ENCODE assay signal across 17 cellular contexts in the genomic region with DNA sequence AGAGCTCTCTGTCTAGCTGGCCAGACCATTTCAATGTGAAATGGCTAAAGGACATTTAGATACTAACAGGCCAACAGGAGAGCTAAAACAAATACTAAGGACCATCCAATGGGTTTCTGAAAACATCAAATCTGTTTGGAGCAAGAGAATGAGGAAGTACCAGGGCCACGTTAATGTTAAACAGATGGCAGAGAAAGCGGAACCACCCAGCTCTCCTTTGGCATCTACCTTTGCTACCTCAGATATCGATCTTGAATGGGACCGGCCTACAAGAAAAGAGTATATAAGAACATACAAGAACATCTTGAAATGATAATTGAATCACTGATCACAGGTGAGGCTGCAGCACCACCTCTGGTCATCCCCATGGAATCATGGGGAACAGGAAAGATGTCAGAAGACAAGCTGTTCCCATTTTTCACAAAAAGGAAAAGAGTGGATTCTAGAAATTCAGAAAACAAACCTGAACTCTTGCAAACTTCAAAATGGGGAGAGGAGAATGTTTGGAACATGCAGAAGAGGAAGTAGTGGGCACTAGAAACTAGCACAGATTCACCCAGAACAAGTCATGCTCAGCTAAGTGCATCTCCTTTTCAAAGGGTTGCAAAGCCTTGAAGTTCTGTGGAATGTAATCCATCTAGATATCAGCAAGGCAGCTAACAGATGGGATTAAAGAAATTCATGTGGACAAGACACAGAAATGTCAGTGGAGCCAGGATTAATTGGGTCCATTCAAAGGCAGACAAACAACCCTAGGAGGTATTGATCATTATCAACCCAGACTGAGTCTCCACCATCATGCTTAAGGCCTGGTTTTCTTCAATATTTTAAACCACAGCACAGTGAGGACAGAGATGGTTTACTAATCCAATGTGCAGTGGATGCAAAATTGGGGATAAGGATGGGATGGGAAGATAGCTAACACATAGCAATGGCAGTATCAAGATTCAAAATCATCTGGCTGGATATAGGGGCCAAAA. TPM values are rescaled to one million over a fixed set of nuclear protein-coding genes. Genes with fewer than 3 reads are reported as not detected.
DNase-seq lines count a peak whose midpoint lies in the region; ATAC-seq and TF ChIP-seq lines count a peak whose summit lies in the region.
"Had no signal": no experiment of that assay in that cellular context is flagged by ENCODE, and none has a peak within 500 bp of the region (broad histone marks: within the 10 kb centered on the region; RNA-seq: fewer than 3 reads in every experiment).

No MANE protein-coding gene starts in this region.

- no peak overlapping the region for H3K4me3 Mint-ChIP-seq in activated naive CD8-positive, alpha-beta T cell
- H3K4me3 Mint-ChIP-seq in activated naive CD8-positive, alpha-beta T cell treated with anti-CD3 and anti-CD28 coated beads, Interleukin-2, amount 50 U/mL, for 24 hours, result no peak overlapping the region
- peak overlapping the region; percentile 42 to 44 for H3K4me3 Mint-ChIP-seq in stimulated activated naive B cell treated with anti-CD40 and anti-IgM and Interleukin-4, amounts not matched to agents 10 μg/mL and 1 μg/mL and 100 μg/mL, for 72 hours
- no peak overlapping the region for H3K4me3 Mint-ChIP-seq in activated CD8-positive, alpha-beta T cell treated with anti-CD3 and anti-CD28 coated beads for 36 hours

- ATAC-seq in activated naive CD8-positive, alpha-beta T cell treated with anti-CD3 and anti-CD28 coated beads, Interleukin-2, amount 50 U/mL, for 24 hours, result no peak
- peak; percentile 81 to 86 for ATAC-seq in stimulated activated naive B cell treated with anti-CD40 and anti-IgM and Interleukin-4, amounts not matched to agents 10 μg/mL and 1 μg/mL and 100 μg/mL, for 72 hours (replicated peaks)
- ATAC-seq in activated CD8-positive, alpha-beta T cell treated with anti-CD3 and anti-CD28 coated beads for 36 hours, result no peak
- ATAC-seq in GM21381 (IDR thresholded peaks at IDR 0.05; ENCODE audit: unreplicated experiment), result no peak

- H3K4me1 ChIP-seq in Peyer's patch, result peaks cover 3 to 64% (median 13%) of the 10 kb centered on the region in 4 donors
- peaks cover 41% of the 10 kb centered on the region for H3K4me1 ChIP-seq in hepatocyte (ENCODE audit: insufficient read depth)

- no peaks in the 10 kb centered on the region for H3K9me3 Mint-ChIP-seq in activated naive CD8-positive, alpha-beta T cell (ENCODE audit: low read depth)
- H3K9me3 Mint-ChIP-seq in activated naive CD8-positive, alpha-beta T cell treated with anti-CD3 and anti-CD28 coated beads, Interleukin-2, amount 50 U/mL, for 24 hours, result no peaks in the 10 kb centered on the region
- peaks cover 0 to 2% of the 10 kb centered on the region in 2 donors for H3K9me3 Mint-ChIP-seq in stimulated activated naive B cell treated with anti-CD40 and anti-IgM and Interleukin-4, amounts not matched to agents 10 μg/mL and 1 μg/mL and 100 μg/mL, for 72 hours
- no peaks in the 10 kb centered on the region for H3K9me3 Mint-ChIP-seq in activated CD8-positive, alpha-beta T cell treated with anti-CD3 and anti-CD28 coated beads for 36 hours

- H3K4me3 ChIP-seq in Peyer's patch (no peak overlapping the region), hepatocyte (no peak overlapping the region)
- H3K4me3 ChIP-seq: right lobe of liver had no signal

- H3K27ac ChIP-seq in Peyer's patch (peak overlapping the region in 3 of 4 donors; percentile 67 to 95 (median 82)), hepatocyte (peak overlapping the region; percentile 76)
- H3K27ac ChIP-seq: right lobe of liver had no signal

- WGBS in hepatocyte (ENCODE audit: low lambda C conversion rate, missing lambda C conversion rate), result 87% methylated on average over 4 of the region's 4 CpGs

- POLR2A ChIA-PET in activated CD8-positive, alpha-beta T cell treated with anti-CD3 and anti-CD28 coated beads for 36 hours (lab: Charles Lee), result interaction anchor here (0.7 to 1.3 kb wide), 3 partner anchors 10 to 1534 kb away, joined by 3 to 4 read pairs (median 3); no protein-coding TSS in a partner anchor

- H3K36me3 ChIP-seq in Peyer's patch (peaks cover 0 to 31% (median 0%) of the 10 kb centered on the region in 3 donors), hepatocyte (replicated peaks; ENCODE audit: insufficient read depth, low read depth) (no peaks in the 10 kb centered on the region)

- H3K9me3 ChIP-seq in Peyer's patch (no peaks in the 10 kb centered on the region), hepatocyte (ENCODE audit: low read depth) (no peaks in the 10 kb centered on the region)
- H3K9me3 ChIP-seq: right lobe of liver had no signal

- no peak overlapping the region for H2AFZ ChIP-seq in hepatocyte

- no peaks in the 10 kb centered on the region for H4K20me1 ChIP-seq in hepatocyte (ENCODE audit: insufficient read depth, poor library complexity, severe bottlenecking)

- CTCF ChIA-PET in activated CD8-positive, alpha-beta T cell treated with anti-CD3 and anti-CD28 coated beads for 36 hours (lab: Charles Lee), result interaction anchor here (1.1 to 1.7 kb wide), 2 partner anchors 105 to 112 kb away, joined by 3 to 5 read pairs; no protein-coding TSS in a partner anchor

- H3K27me3 ChIP-seq in Peyer's patch (no peaks in the 10 kb centered on the region), hepatocyte (no peaks in the 10 kb centered on the region)
- H3K27me3 ChIP-seq: right lobe of liver had no signal

- no peaks in the 10 kb centered on the region for H3K9me2 ChIP-seq in hepatocyte (replicated peaks; ENCODE audit: insufficient read depth)

- no peak for TF ChIP-seq POLR2A in Peyer's patch (IDR thresholded peaks at IDR 0.05)

- peaks cover 16% of the 10 kb centered on the region for H3K36me3 Mint-ChIP-seq in activated naive CD8-positive, alpha-beta T cell
- H3K36me3 Mint-ChIP-seq in activated naive CD8-positive, alpha-beta T cell treated with anti-CD3 and anti-CD28 coated beads, Interleukin-2, amount 50 U/mL, for 24 hours (ENCODE audit: low read depth), result peaks cover 41% of the 10 kb centered on the region
- H3K36me3 Mint-ChIP-seq in stimulated activated naive B cell treated with anti-CD40 and anti-IgM and Interleukin-4, amounts not matched to agents 10 μg/mL and 1 μg/mL and 100 μg/mL, for 72 hours, result peaks cover 13 to 14% of the 10 kb centered on the region in 2 donors
- H3K36me3 Mint-ChIP-seq in activated CD8-positive, alpha-beta T cell treated with anti-CD3 and anti-CD28 coated beads for 36 hours (ENCODE audit: low read depth), result peaks cover 52% of the 10 kb centered on the region

- H3K27me3 Mint-ChIP-seq in activated naive CD8-positive, alpha-beta T cell, result no peaks in the 10 kb centered on the region
- H3K27me3 Mint-ChIP-seq in activated naive CD8-positive, alpha-beta T cell treated with anti-CD3 and anti-CD28 coated beads, Interleukin-2, amount 50 U/mL, for 24 hours, result no peaks in the 10 kb centered on the region
- peaks cover 15 to 42% of the 10 kb centered on the region in 2 donors for H3K27me3 Mint-ChIP-seq in stimulated activated naive B cell treated with anti-CD40 and anti-IgM and Interleukin-4, amounts not matched to agents 10 μg/mL and 1 μg/mL and 100 μg/mL, for 72 hours
- no peaks in the 10 kb centered on the region for H3K27me3 Mint-ChIP-seq in activated CD8-positive, alpha-beta T cell treated with anti-CD3 and anti-CD28 coated beads for 36 hours

- H3K4me2 ChIP-seq in hepatocyte, result no peak overlapping the region

- H3K27ac Mint-ChIP-seq in activated naive CD8-positive, alpha-beta T cell, result peak overlapping the region; percentile 11
- no peak overlapping the region for H3K27ac Mint-ChIP-seq in activated naive CD8-positive, alpha-beta T cell treated with anti-CD3 and anti-CD28 coated beads, Interleukin-2, amount 50 U/mL, for 24 hours
- H3K27ac Mint-ChIP-seq in stimulated activated naive B cell treated with anti-CD40 and anti-IgM and Interleukin-4, amounts not matched to agents 10 μg/mL and 1 μg/mL and 100 μg/mL, for 72 hours, result peak overlapping the region; percentile 21
- no peak overlapping the region for H3K27ac Mint-ChIP-seq in activated CD8-positive, alpha-beta T cell treated with anti-CD3 and anti-CD28 coated beads for 36 hours

- intact Hi-C loops in activated CD8-positive, alpha-beta T cell treated with anti-CD3 and anti-CD28 coated beads for 36 hours (cut with micrococcal nuclease), result no loop called here

- peaks cover 13% of the 10 kb centered on the region for H3K79me2 ChIP-seq in hepatocyte

- TF ChIP-seq CTCF in Peyer's patch (IDR thresholded peaks at IDR 0.05) (peak in 3 of 6 experiments; percentile 26 to 50 (median 41)), hepatocyte (IDR thresholded peaks at IDR 0.05; ENCODE audit: poor library complexity) (no peak)
- TF ChIP-seq CTCF in activated CD8-positive, alpha-beta T cell treated with anti-CD3 and anti-CD28 coated beads for 36 hours (IDR thresholded peaks at IDR 0.05), result no peak

- peaks cover 2% of the 10 kb centered on the region for H3K4me1 Mint-ChIP-seq in activated naive CD8-positive, alpha-beta T cell (ENCODE audit: low read depth)
- H3K4me1 Mint-ChIP-seq in activated naive CD8-positive, alpha-beta T cell treated with anti-CD3 and anti-CD28 coated beads, Interleukin-2, amount 50 U/mL, for 24 hours, result peaks cover 15% of the 10 kb centered on the region
- H3K4me1 Mint-ChIP-seq in stimulated activated naive B cell treated with anti-CD40 and anti-IgM and Interleukin-4, amounts not matched to agents 10 μg/mL and 1 μg/mL and 100 μg/mL, for 72 hours, result peaks cover 30 to 53% of the 10 kb centered on the region in 2 donors
- H3K4me1 Mint-ChIP-seq in activated CD8-positive, alpha-beta T cell treated with anti-CD3 and anti-CD28 coated beads for 36 hours (ENCODE audit: low read depth), result peaks cover 4% of the 10 kb centered on the region

- DNase-seq in activated naive CD8-positive, alpha-beta T cell treated with anti-CD3 and anti-CD28 coated beads, Interleukin-2, amount 50 U/mL, for 24 hours, result no peak
- peak in 1 of 3 donors; percentile 42 for DNase-seq in Peyer's patch
- no peak for DNase-seq in hepatocyte (ENCODE audit: low spot score)
- no peak for DNase-seq in stimulated activated naive B cell treated with anti-CD40 and anti-IgM and Interleukin-4, amounts not matched to agents 10 μg/mL and 1 μg/mL and 100 μg/mL, for 72 hours
- DNase-seq in H4 (ENCODE audit: low spot score), result no peak
- no peak for DNase-seq in activated CD8-positive, alpha-beta T cell treated with anti-CD3 and anti-CD28 coated beads for 36 hours
- DNase-seq: ACHN, amygdala, kidney glomerular epithelial cell, NCI-H1105, NCI-H69, right lobe of liver, T-helper 1 cell had no signal

RNA-seq across cellular contexts. Expression of a gene that starts 31.5 kb away (rescaled TPM):
- total RNA-seq in Peyer's patch, result 100 to 1,000 TPM in 3 of 4 donors, 10 to 100 TPM in 1; 10.7 to 150 (median 115) TPM
- 11.4 and 11.6 TPM in 2 replicates for total RNA-seq in hepatocyte
- 6.6 and 10.7 TPM in 2 replicates for polyA plus RNA-seq in hepatocyte
- 0.58 TPM in 2 replicates for total RNA-seq in H4 (2014; rRNA removed; shearing (Covaris generic))
- total RNA-seq in activated CD8-positive, alpha-beta T cell treated with anti-CD3 and anti-CD28 coated beads for 36 hours, result 10 to 100 TPM; 25.0 to 25.9 TPM
- total RNA-seq: G401, osteoblast had no signal

Comparison
In these comparisons a context has a peak if more than half of its experiments do, and no peak if none do; other contexts are left out.
1. H3K27ac Mint-ChIP-seq: peak in activated naive CD8-positive, alpha-beta T cell (single experiment) and stimulated activated naive B cell treated with anti-CD40 and anti-IgM and Interleukin-4, amounts not matched to agents 10 μg/mL and 1 μg/mL and 100 μg/mL, for 72 hours (single experiment); none in activated naive CD8-positive, alpha-beta T cell treated with anti-CD3 and anti-CD28 coated beads, Interleukin-2, amount 50 U/mL, for 24 hours (single experiment) and activated CD8-positive, alpha-beta T cell treated with anti-CD3 and anti-CD28 coated beads for 36 hours (single experiment).
2. H3K4me3 Mint-ChIP-seq: peak in stimulated activated naive B cell treated with anti-CD40 and anti-IgM and Interleukin-4, amounts not matched to agents 10 μg/mL and 1 μg/mL and 100 μg/mL, for 72 hours (2 of 2); none in activated naive CD8-positive, alpha-beta T cell (single experiment), activated naive CD8-positive, alpha-beta T cell treated with anti-CD3 and anti-CD28 coated beads, Interleukin-2, amount 50 U/mL, for 24 hours (single experiment) and activated CD8-positive, alpha-beta T cell treated with anti-CD3 and anti-CD28 coated beads for 36 hours (single experiment).
3. ATAC-seq: peak in stimulated activated naive B cell treated with anti-CD40 and anti-IgM and Interleukin-4, amounts not matched to agents 10 μg/mL and 1 μg/mL and 100 μg/mL, for 72 hours (2 of 2); none in activated naive CD8-positive, alpha-beta T cell treated with anti-CD3 and anti-CD28 coated beads, Interleukin-2, amount 50 U/mL, for 24 hours (single experiment), activated CD8-positive, alpha-beta T cell treated with anti-CD3 and anti-CD28 coated beads for 36 hours (single experiment) and GM21381 (single experiment).